9 cellular contexts compared by ENCODE assay signal in genomic region chr3:134029734-134030381, GRCh38. TPM values are rescaled to one million over a fixed set of nuclear protein-coding genes. Genes with fewer than 3 reads are reported as not detected.
DNase-seq lines count a peak whose midpoint lies in the region; ATAC-seq, FAIRE-seq and TF ChIP-seq lines count a peak whose summit lies in the region.
"Had no signal": no experiment of that assay in that cellular context is flagged by ENCODE, and none has a peak within 500 bp of the region (broad histone marks: within the 10 kb centered on the region; RNA-seq: fewer than 3 reads in every experiment).

SLCO2A1 (minus strand) TSS chr3:134029925; CDS start chr3:134029802, 123 bp downstream.

- TF ChIP-seq POLR2A in GM12891 (IDR thresholded peaks at IDR 0.05; ENCODE audit: low read depth, low read length): no peak
- TF ChIP-seq POLR2A in tibial nerve (IDR thresholded peaks at IDR 0.05): no peak

- no peak for FAIRE-seq in GM12891 (lab: Jason Lieb, UNC)

- DNase-seq in GM12891 (ENCODE audit: insufficient read length, low spot score) (peak; percentile 32), NCI-H2227 (lab: John Stamatoyannopoulos, UW; ENCODE audit: unreplicated experiment) (peak; percentile 34), ecto neural progenitor cell (ENCODE audit: low spot score) (peak; percentile 75), lung microvascular endothelial cell (ENCODE audit: low read depth in 2 of 2) (peak; percentile 44 to 46), tibial nerve (ENCODE audit: low spot score in 2 of 2) (no peak), globus pallidus (ENCODE audit: low spot score) (no peak)

- peak within 1 kb of the TSS in 2 of 4 donors; percentile 67 to 81 for H3K27ac ChIP-seq in tibial nerve

- peaks cover 0 to 23% of the 10 kb centered on the region in 2 donors for H3K27me3 ChIP-seq in tibial nerve

- H3K4me1 ChIP-seq in tibial nerve: peaks cover 0 to 17% (median 3%) of the 10 kb centered on the region in 4 donors

- WGBS in tibial nerve, 2 donors: 1 to 2% methylated on average over 32 to 46 of the region's 67 CpGs

- no peak for TF ChIP-seq EP300 in tibial nerve (IDR thresholded peaks at IDR 0.05)

- TF ChIP-seq CTCF in tibial nerve (IDR thresholded peaks at IDR 0.05): no peak

- peak within 1 kb of the TSS; percentile 34 to 70 (median 38) for H3K4me3 ChIP-seq in tibial nerve

- no peaks in the 10 kb centered on the region for H3K36me3 ChIP-seq in tibial nerve

- H3K9me3 ChIP-seq in tibial nerve: no peaks in the 10 kb centered on the region

- ATAC-seq in GM18870 (IDR thresholded peaks at IDR 0.05; ENCODE audit: unreplicated experiment): no peak
- no peak for ATAC-seq in HG03521 (IDR thresholded peaks at IDR 0.05; ENCODE audit: unreplicated experiment)

TF ChIP-seq in GM12891, 5 proteins besides CTCF, POLR2A, EP300 and RAD21:
- TF ChIP-seq SPI1 (IDR thresholded peaks at IDR 0.05; ENCODE audit: low read depth, low read length) (no peak), POLR2AphosphoS5 (IDR thresholded peaks at IDR 0.05; ENCODE audit: low read depth, low read length) (no peak), PAX5 (IDR thresholded peaks at IDR 0.05; ENCODE audit: insufficient read depth, low read length, severe bottlenecking) (no peak), TAF1 (IDR thresholded peaks at IDR 0.05; ENCODE audit: low read depth, low read length) (no peak), POU2F2 (IDR thresholded peaks at IDR 0.05; ENCODE audit: low read depth, low read length) (no peak)

RNA-seq across cellular contexts. Expression of gene SLCO2A1, which starts in this region (rescaled TPM):
- not detected for polyA plus RNA-seq in GM12891 (2012; ENCODE audit: low read depth, missing spikeins)
- total RNA-seq in lung microvascular endothelial cell (2.4 and 7.9 TPM in 2 replicates), tibial nerve (10 to 100 TPM in 3 of 4 donors, 1 to 10 TPM in 1; 8.8 to 22.9 (median 12.2) TPM)
- total RNA-seq: SK-MEL-5 had no signal

Comparison
In these comparisons a context has a peak if more than half of its experiments do, and no peak if none do; other contexts are left out.
1. DNase-seq: peak in GM12891 (single experiment), NCI-H2227 (single experiment), ecto neural progenitor cell (single experiment) and lung microvascular endothelial cell (2 of 2); none in tibial nerve (0 of 2) and globus pallidus (single experiment).